Comparison of ENCODE assay signal across 1 cellular context in the genomic region with DNA sequence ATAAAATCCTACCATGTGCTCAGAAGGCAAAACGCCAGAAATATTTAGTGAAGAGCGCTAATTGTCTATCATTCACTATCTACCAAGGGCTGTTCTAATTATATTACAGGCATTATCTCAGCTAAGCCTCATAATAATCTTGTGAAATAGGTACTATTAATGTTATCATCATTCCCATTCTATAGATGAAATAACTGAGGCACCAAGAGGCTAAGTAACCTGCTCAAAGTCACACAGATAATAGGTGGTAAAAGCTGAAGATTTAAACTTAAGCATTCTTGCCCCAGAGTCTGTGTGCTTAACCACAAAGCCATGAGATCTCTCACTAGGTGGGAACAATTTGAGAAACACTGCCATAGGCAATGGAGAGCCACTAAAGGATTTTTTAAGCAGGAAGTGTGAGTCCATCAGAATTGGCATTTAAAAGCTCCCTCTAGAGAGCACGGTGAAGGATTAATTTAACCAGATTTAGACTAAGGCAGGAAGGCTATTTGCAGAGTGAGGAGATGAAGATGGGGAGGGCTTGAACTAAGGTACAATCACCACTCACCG.
TF ChIP-seq lines count a peak whose summit lies in the region.

No MANE protein-coding gene starts in this region.

TF ChIP-seq in K562, 482 proteins besides CTCF, POLR2A, EP300 and RAD21:
- TF ChIP-seq ATF1 (CRISPR knock-in tag; IDR thresholded peaks at IDR 0.05) (no peak), ATF1 (tag; IDR thresholded peaks at IDR 0.05) (no peak), DNMT1 (IDR thresholded peaks at IDR 0.05) (no peak), KDM1A (IDR thresholded peaks at IDR 0.05) (peak; percentile 22 to 50; a peak in 1 of 4 replicates), NCOA1 (IDR thresholded peaks at IDR 0.05; ENCODE audit: low read depth) (no peak), NCOA2 (IDR thresholded peaks at IDR 0.05; ENCODE audit: partially characterized antibody in 2 of 2) (no peak), POLR2AphosphoS2 (IDR thresholded peaks at IDR 0.05; ENCODE audit: low read length) (no peak), ZNF274 (IDR thresholded peaks at IDR 0.05; ENCODE audit: borderline replicate concordance, low read depth, low read length) (no peak), BCOR (IDR thresholded peaks at IDR 0.05) (peak; percentile 72), ATF7 (IDR thresholded peaks at IDR 0.05) (no peak), RBM25 (IDR thresholded peaks at IDR 0.05; ENCODE audit: low read depth, low read length, severe bottlenecking) (peak; percentile 75), ELF1 (tag; IDR thresholded peaks at IDR 0.05) (no peak), ZNF143 (CRISPR knock-in tag; IDR thresholded peaks at IDR 0.05) (no peak), ZFP36 (IDR thresholded peaks at IDR 0.05; ENCODE audit: low read depth, low read length, partially characterized antibody) (no peak), ZNF175 (CRISPR knock-in tag; IDR thresholded peaks at IDR 0.05; ENCODE audit: low read depth) (no peak), ZNF133 (CRISPR knock-in tag; IDR thresholded peaks at IDR 0.05) (no peak), MECOM (CRISPR knock-in tag; IDR thresholded peaks at IDR 0.05) (no peak), STAT5A (IDR thresholded peaks at IDR 0.05; ENCODE audit: borderline replicate concordance, low read length) (no peak)
- TF ChIP-seq, protein P1, sequence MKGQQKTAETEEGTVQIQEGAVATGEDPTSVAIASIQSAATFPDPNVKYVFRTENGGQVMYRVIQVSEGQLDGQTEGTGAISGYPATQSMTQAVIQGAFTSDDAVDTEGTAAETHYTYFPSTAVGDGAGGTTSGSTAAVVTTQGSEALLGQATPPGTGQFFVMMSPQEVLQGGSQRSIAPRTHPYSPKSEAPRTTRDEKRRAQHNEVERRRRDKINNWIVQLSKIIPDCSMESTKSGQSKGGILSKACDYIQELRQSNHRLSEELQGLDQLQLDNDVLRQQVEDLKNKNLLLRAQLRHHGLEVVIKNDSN (CRISPR knock-in tag; IDR thresholded peaks at IDR 0.05) = no peak
- TF ChIP-seq, protein P2, sequence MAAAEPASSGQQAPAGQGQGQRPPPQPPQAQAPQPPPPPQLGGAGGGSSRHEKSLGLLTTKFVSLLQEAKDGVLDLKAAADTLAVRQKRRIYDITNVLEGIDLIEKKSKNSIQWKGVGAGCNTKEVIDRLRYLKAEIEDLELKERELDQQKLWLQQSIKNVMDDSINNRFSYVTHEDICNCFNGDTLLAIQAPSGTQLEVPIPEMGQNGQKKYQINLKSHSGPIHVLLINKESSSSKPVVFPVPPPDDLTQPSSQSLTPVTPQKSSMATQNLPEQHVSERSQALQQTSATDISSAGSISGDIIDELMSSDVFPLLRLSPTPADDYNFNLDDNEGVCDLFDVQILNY (CRISPR knock-in tag; IDR thresholded peaks at IDR 0.05) = no peak
